Comparison of ENCODE assay signal across 8 cellular contexts in genomic region chr6:19803331-19804330, GRCh38. TPM values are rescaled to one million over a fixed set of nuclear protein-coding genes. Genes with fewer than 3 reads are reported as not detected.
DNase-seq lines count a peak whose midpoint lies in the region; ATAC-seq and TF ChIP-seq lines count a peak whose summit lies in the region.

No MANE protein-coding gene starts in this region.

- no peak for ATAC-seq in naive thymus-derived CD4-positive, alpha-beta T cell
- no peak for ATAC-seq in GM19467 (IDR thresholded peaks at IDR 0.05; ENCODE audit: unreplicated experiment)

- H3K4me3 ChIP-seq in BJ (ENCODE audit: low read depth, low read length): peak overlapping the region; percentile 60
- H3K4me3 ChIP-seq in naive thymus-derived CD4-positive, alpha-beta T cell (ENCODE audit: low read length): no peak overlapping the region

- H3K4me3 Mint-ChIP-seq in chondrocyte (ENCODE audit: unreplicated experiment): peak overlapping the region; percentile 91
- H3K4me3 Mint-ChIP-seq in naive thymus-derived CD4-positive, alpha-beta T cell: peak overlapping the region in 7 of 10 donors; percentile 30 to 77 (median 71)

- H3K4me1 ChIP-seq in naive thymus-derived CD4-positive, alpha-beta T cell (ENCODE audit: control insufficient read depth in 2 of 2, insufficient read depth in 2 of 2, low read length in 2 of 2): no peaks in the 10 kb centered on the region

- peaks cover 35% of the 10 kb centered on the region for H3K4me1 Mint-ChIP-seq in chondrocyte (ENCODE audit: low read depth)
- peaks cover 4 to 20% (median 17%) of the 10 kb centered on the region in 7 donors for H3K4me1 Mint-ChIP-seq in naive thymus-derived CD4-positive, alpha-beta T cell

- no peaks in the 10 kb centered on the region for H3K27me3 ChIP-seq in BJ (ENCODE audit: control insufficient read depth, insufficient read depth, low read length)
- H3K27me3 ChIP-seq in naive thymus-derived CD4-positive, alpha-beta T cell (ENCODE audit: control insufficient read depth in 2 of 2, insufficient read depth in 2 of 2, low read length in 2 of 2): no peaks in the 10 kb centered on the region

- H3K27ac ChIP-seq in naive thymus-derived CD4-positive, alpha-beta T cell (ENCODE audit: low read depth, low read length): no peak overlapping the region

- H3K27ac Mint-ChIP-seq in chondrocyte (ENCODE audit: unreplicated experiment): peak overlapping the region; percentile 98
- no peak overlapping the region for H3K27ac Mint-ChIP-seq in naive thymus-derived CD4-positive, alpha-beta T cell

- TF ChIP-seq CTCF in BJ (IDR thresholded peaks at IDR 0.05; ENCODE audit: insufficient read depth, low read depth, low read length) (no peak), chondrocyte (IDR thresholded peaks at IDR 0.05) (no peak)

- H3K9me3 Mint-ChIP-seq in chondrocyte (ENCODE audit: low read depth): peaks cover 3% of the 10 kb centered on the region
- peaks cover 0 to 7% (median 3%) of the 10 kb centered on the region in 11 donors for H3K9me3 Mint-ChIP-seq in naive thymus-derived CD4-positive, alpha-beta T cell

- CTCF ChIA-PET in BJ (lab: Yijun Ruan, JAX): interaction anchor here (0.5 to 2.1 kb wide), 4 partner anchors 33 to 684 kb away, joined by 3 to 4 read pairs (median 4); partner anchors contain the start of gene ID4
- CTCF ChIA-PET in naive thymus-derived CD4-positive, alpha-beta T cell (lab: Charles Lee): no interaction called here

- H3K9me3 ChIP-seq in naive thymus-derived CD4-positive, alpha-beta T cell (ENCODE audit: control insufficient read depth in 2 of 3, low read length in 3 of 3): no peaks in the 10 kb centered on the region

- no peaks in the 10 kb centered on the region for H3K36me3 Mint-ChIP-seq in chondrocyte (ENCODE audit: low read depth)
- no peaks in the 10 kb centered on the region for H3K36me3 Mint-ChIP-seq in naive thymus-derived CD4-positive, alpha-beta T cell

- DNase-seq in BJ (ENCODE audit: low read depth) (no peak), NCI-H1105 (lab: John Stamatoyannopoulos, UW) (peak; percentile 40), chondrocyte (ENCODE audit: low spot score) (no peak), NCI-H2081 treated with DMSO at 0.1 percent for 48 hours (lab: John Stamatoyannopoulos, UW) (no peak)
- no peak for DNase-seq in naive thymus-derived CD4-positive, alpha-beta T cell
- DNase-seq in stimulated activated CD4-positive, alpha-beta T cell treated with anti-CD3 and anti-CD28 coated beads, Interleukin-2, amount 100 ng/mL, for 48 hours: no peak
- DNase-seq in activated CD8-positive, alpha-beta memory T cell treated with anti-CD3 and anti-CD28 coated beads, Interleukin-2, amount 50 U/mL, for 48 hours: no peak

- H3K27me3 Mint-ChIP-seq in chondrocyte (ENCODE audit: low read depth): no peaks in the 10 kb centered on the region
- H3K27me3 Mint-ChIP-seq in naive thymus-derived CD4-positive, alpha-beta T cell: peaks cover 22 to 53% (median 47%) of the 10 kb centered on the region in 5 donors

- intact Hi-C loops in naive thymus-derived CD4-positive, alpha-beta T cell (cut with micrococcal nuclease): no loop called here

- POLR2A ChIA-PET in BJ (lab: Charles Lee): interaction anchor here (0.6 kb wide), 1 partner anchor 17 kb away, joined by 4 read pairs; no protein-coding TSS in a partner anchor
- POLR2A ChIA-PET in naive thymus-derived CD4-positive, alpha-beta T cell (lab: Charles Lee): no interaction called here

- H3K36me3 ChIP-seq in BJ (ENCODE audit: control insufficient read depth, insufficient read depth, low read length): no peaks in the 10 kb centered on the region
- no peaks in the 10 kb centered on the region for H3K36me3 ChIP-seq in naive thymus-derived CD4-positive, alpha-beta T cell (ENCODE audit: control insufficient read depth in 2 of 3, insufficient read depth in 3 of 3, low read length in 3 of 3)

RNA-seq across cellular contexts. Expression of gene ID4, which starts 33.5 kb away (rescaled TPM):
- 2.2 and 3.1 TPM in 2 replicates for polyA plus RNA-seq in BJ (2011; rRNA removed)
- polyA minus RNA-seq in BJ (2011; rRNA and poly(A)+ RNA removed): 1.5 and 2.5 TPM in 2 replicates
- total RNA-seq in chondrocyte: 79.9 to 139 TPM (median 136 TPM) in 3 replicates
- not detected for total RNA-seq in naive thymus-derived CD4-positive, alpha-beta T cell
- polyA plus RNA-seq in naive thymus-derived CD4-positive, alpha-beta T cell: not detected

Comparison
In these comparisons a context has a peak if more than half of its experiments do, and no peak if none do; other contexts are left out.
1. RNA of gene ID4, which starts 33.5 kb away (total RNA-seq): 79.9 to 139 TPM in chondrocyte; not detected in naive thymus-derived CD4-positive, alpha-beta T cell; every median in the first group is over 10 times any median in the second.